8 cellular contexts compared by ENCODE assay signal in genomic region chr5:55172051-55172899, GRCh38.
DNase-seq lines count a peak whose midpoint lies in the region; ATAC-seq lines count a peak whose summit lies in the region.

No MANE protein-coding gene starts in this region.

- DNase-seq in DMS114 treated with DMSO at 0.1 percent for 48 hours (lab: John Stamatoyannopoulos, UW; ENCODE audit: unreplicated experiment) (peak; percentile 71), NOMO-1 (lab: John Stamatoyannopoulos, UW; ENCODE audit: unreplicated experiment in 2 of 2) (peak; percentile 61 to 77), epidermal melanocyte (ENCODE audit: insufficient read length, low spot score) (peak; percentile 62)
- peak; percentile 23 for DNase-seq in activated CD8-positive, alpha-beta memory T cell treated with anti-CD3 and anti-CD28 coated beads, Interleukin-2, amount 50 U/mL, for 1 hour (ENCODE audit: extremely low read depth)

- peak overlapping the region; percentile 86 for H3K4me3 Mint-ChIP-seq in stimulated activated naive CD8-positive, alpha-beta T cell treated with anti-CD3 and anti-CD28 coated beads, Interleukin-15, Interleukin-2, amounts not matched to agents 100 ng/mL and 50 ng/mL, for 24 hours

- peaks cover 14% of the 10 kb centered on the region for H3K4me1 ChIP-seq in HUES48 (ENCODE audit: control insufficient read depth, insufficient read depth, low read length)
- H3K4me1 ChIP-seq in muscle layer of colon (ENCODE audit: insufficient read depth, low read length) = peaks cover 22% of the 10 kb centered on the region

- peaks cover 52% of the 10 kb centered on the region for H3K4me1 Mint-ChIP-seq in stimulated activated naive CD8-positive, alpha-beta T cell treated with anti-CD3 and anti-CD28 coated beads, Interleukin-15, Interleukin-2, amounts not matched to agents 100 ng/mL and 50 ng/mL, for 24 hours (ENCODE audit: low read depth)

- H3K36me3 ChIP-seq in HUES48 (ENCODE audit: control insufficient read depth, insufficient read depth, low read length) (no peaks in the 10 kb centered on the region), muscle layer of colon (ENCODE audit: insufficient read depth, low read length) (no peaks in the 10 kb centered on the region)

- H3K27me3 Mint-ChIP-seq in stimulated activated naive CD8-positive, alpha-beta T cell treated with anti-CD3 and anti-CD28 coated beads, Interleukin-15, Interleukin-2, amounts not matched to agents 100 ng/mL and 50 ng/mL, for 24 hours = peaks cover 74% of the 10 kb centered on the region

- no peaks in the 10 kb centered on the region for H3K9me3 ChIP-seq in HUES48 (ENCODE audit: control insufficient read depth, insufficient read depth, low read length)
- H3K9me3 ChIP-seq in muscle layer of colon (ENCODE audit: low read length) = no peaks in the 10 kb centered on the region

- H3K4me3 ChIP-seq in HUES48 (ENCODE audit: low read depth, low read length) = peak overlapping the region; percentile 39
- peak overlapping the region; percentile 50 to 59 for H3K4me3 ChIP-seq in muscle layer of colon (ENCODE audit: low read depth in 1 of 2, low read length in 2 of 2)

- H3K27ac Mint-ChIP-seq in stimulated activated naive CD8-positive, alpha-beta T cell treated with anti-CD3 and anti-CD28 coated beads, Interleukin-15, Interleukin-2, amounts not matched to agents 100 ng/mL and 50 ng/mL, for 24 hours = no peak overlapping the region

- no peaks in the 10 kb centered on the region for H3K9me3 Mint-ChIP-seq in stimulated activated naive CD8-positive, alpha-beta T cell treated with anti-CD3 and anti-CD28 coated beads, Interleukin-15, Interleukin-2, amounts not matched to agents 100 ng/mL and 50 ng/mL, for 24 hours

- no peaks in the 10 kb centered on the region for H3K36me3 Mint-ChIP-seq in stimulated activated naive CD8-positive, alpha-beta T cell treated with anti-CD3 and anti-CD28 coated beads, Interleukin-15, Interleukin-2, amounts not matched to agents 100 ng/mL and 50 ng/mL, for 24 hours (ENCODE audit: low read depth)

- peaks cover 70% of the 10 kb centered on the region for H3K27me3 ChIP-seq in HUES48 (ENCODE audit: control insufficient read depth, insufficient read depth, low read length)
- peaks cover 44 to 47% of the 10 kb centered on the region in 2 donors for H3K27me3 ChIP-seq in muscle layer of colon (ENCODE audit: control insufficient read depth in 1 of 2, insufficient read depth in 2 of 2, low read length in 2 of 2)

- peak; percentile 64 for ATAC-seq in GM21515 (IDR thresholded peaks at IDR 0.05; ENCODE audit: unreplicated experiment)

- H3K9ac ChIP-seq in HUES48 (ENCODE audit: low read depth, low read length) (no peak overlapping the region), muscle layer of colon (ENCODE audit: low read length) (no peak overlapping the region)

- H3K27ac ChIP-seq in HUES48 (ENCODE audit: low read depth, low read length) = no peak overlapping the region
- H3K27ac ChIP-seq in muscle layer of colon (ENCODE audit: low read depth, low read length) = no peak overlapping the region
